22 cellular contexts compared by ENCODE assay signal in the genomic region with DNA sequence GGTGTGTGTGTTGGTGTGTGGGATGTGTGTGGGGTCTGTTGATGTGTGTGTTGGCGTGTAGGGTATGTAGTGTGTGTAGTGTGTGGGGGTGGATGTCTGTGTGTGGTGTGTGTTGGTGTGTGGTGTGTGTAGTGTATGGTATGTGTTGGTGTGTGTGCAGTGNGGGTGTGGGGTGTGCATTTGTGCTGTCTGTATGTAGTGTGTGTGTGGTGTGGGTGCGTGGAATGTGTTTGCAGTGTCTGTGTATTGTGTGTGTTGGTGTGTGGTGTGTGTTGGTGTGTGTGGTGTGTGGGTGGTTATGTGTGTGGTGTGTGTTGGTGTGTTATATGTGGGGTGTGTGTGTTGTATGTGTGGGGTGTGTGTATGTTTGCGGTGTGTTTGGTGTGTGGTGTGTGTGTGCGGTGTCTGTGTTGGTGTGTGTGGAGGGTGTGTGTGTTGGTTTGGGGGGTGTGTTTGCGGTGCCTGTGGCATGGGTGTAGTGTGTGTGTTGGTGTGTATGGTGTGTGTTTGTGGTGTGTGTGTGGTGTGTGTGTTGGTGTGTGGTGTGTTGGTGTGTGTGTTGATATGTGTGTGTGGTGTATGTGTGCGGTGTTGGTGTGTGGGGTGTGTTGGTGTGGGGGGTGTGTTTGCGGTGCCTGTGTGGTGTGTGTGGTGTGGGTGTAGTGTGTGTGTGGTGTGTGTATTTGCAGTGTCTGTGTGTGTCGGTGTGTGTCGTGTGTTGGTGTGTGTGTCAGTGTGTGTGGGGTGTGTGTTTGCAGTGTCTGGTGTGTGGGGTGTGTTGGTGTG. TPM values are rescaled to one million over a fixed set of nuclear protein-coding genes. Genes with fewer than 3 reads are reported as not detected.
DNase-seq lines count a peak whose midpoint lies in the region; ATAC-seq, FAIRE-seq and TF ChIP-seq lines count a peak whose summit lies in the region.
"Had no signal": no experiment of that assay in that cellular context is flagged by ENCODE, and none has a peak within 500 bp of the region (broad histone marks: within the 10 kb centered on the region; RNA-seq: fewer than 3 reads in every experiment).

No MANE protein-coding gene starts in this region.

- no peaks in the 10 kb centered on the region for H3K9me2 ChIP-seq in hepatocyte (replicated peaks; ENCODE audit: insufficient read depth)

- peaks cover 28 to 41% (median 31%) of the 10 kb centered on the region in 4 donors for H3K4me1 Mint-ChIP-seq in naive thymus-derived CD8-positive, alpha-beta T cell

- FAIRE-seq in small intestine (lab: Jason Lieb, UNC): no peak
- FAIRE-seq: islet of Langerhans had no signal

- H3K4me1 ChIP-seq in RWPE2 (ENCODE audit: insufficient read depth, poor library complexity, severe bottlenecking) (peaks cover 27% of the 10 kb centered on the region), hepatocyte (ENCODE audit: insufficient read depth) (peaks cover 29% of the 10 kb centered on the region), small intestine (ENCODE audit: control insufficient read depth in 2 of 2, insufficient read depth in 1 of 2, low read depth in 1 of 2, low read length in 1 of 2) (peaks cover 2 to 21% of the 10 kb centered on the region in 2 donors)

- no peaks in the 10 kb centered on the region for H3K27me3 ChIP-seq in RWPE2 (ENCODE audit: insufficient read depth, poor library complexity, severe bottlenecking)
- H3K27me3 ChIP-seq in hepatocyte: no peaks in the 10 kb centered on the region
- no peaks in the 10 kb centered on the region for H3K27me3 ChIP-seq in small intestine (ENCODE audit: control insufficient read depth in 2 of 2, insufficient read depth in 2 of 2, low read length in 2 of 2)
- H3K27me3 ChIP-seq: dorsolateral prefrontal cortex, foreskin keratinocyte, SJCRH30 had no signal

- no peak for TF ChIP-seq CTCF in C4-2B (conservative IDR thresholded peaks at IDR 0.05)
- no peak for TF ChIP-seq CTCF in RWPE2 (IDR thresholded peaks at IDR 0.05; ENCODE audit: poor library complexity, severe bottlenecking)
- TF ChIP-seq CTCF in hepatocyte (IDR thresholded peaks at IDR 0.05; ENCODE audit: poor library complexity): no peak

- H3K4me2 ChIP-seq in hepatocyte: no peak overlapping the region

- H3K36me3 ChIP-seq in RWPE2 (ENCODE audit: low read depth) (peaks cover 17% of the 10 kb centered on the region; the same call in 1 of the 2 replicates), hepatocyte (replicated peaks; ENCODE audit: insufficient read depth, low read depth) (no peaks in the 10 kb centered on the region), small intestine (ENCODE audit: control insufficient read depth in 2 of 2, insufficient read depth in 2 of 2, low read length in 2 of 2) (no peaks in the 10 kb centered on the region)

- H3K27me3 Mint-ChIP-seq in naive thymus-derived CD8-positive, alpha-beta T cell: no peaks in the 10 kb centered on the region

- H3K27ac Mint-ChIP-seq in naive thymus-derived CD8-positive, alpha-beta T cell: no peak overlapping the region
- H3K27ac Mint-ChIP-seq: activated naive CD4-positive, alpha-beta T cell treated with anti-CD3 and anti-CD28 coated beads for 36 hours had no signal

- H3K9me3 Mint-ChIP-seq in naive thymus-derived CD8-positive, alpha-beta T cell: no peaks in the 10 kb centered on the region
- H3K9me3 Mint-ChIP-seq: activated naive CD4-positive, alpha-beta T cell treated with anti-CD3 and anti-CD28 coated beads for 36 hours had no signal

- H3K79me2 ChIP-seq in hepatocyte: peaks cover 90% of the 10 kb centered on the region

- no peak overlapping the region for H3K4me3 Mint-ChIP-seq in naive thymus-derived CD8-positive, alpha-beta T cell
- H3K4me3 Mint-ChIP-seq: activated naive CD4-positive, alpha-beta T cell treated with anti-CD3 and anti-CD28 coated beads for 36 hours had no signal

- ATAC-seq in RWPE2 (ENCODE audit: low read depth): no peak
- ATAC-seq in naive thymus-derived CD8-positive, alpha-beta T cell: no peak
- ATAC-seq in GM18870 (IDR thresholded peaks at IDR 0.05; ENCODE audit: unreplicated experiment): no peak
- ATAC-seq: foreskin keratinocyte, mucosa of descending colon had no signal

- 88% methylated on average over 8 of the region's 9 CpGs for WGBS in hepatocyte (ENCODE audit: low lambda C conversion rate, missing lambda C conversion rate)
- 88 to 96% (median 91%) methylated on average over 9 of the region's 9 CpGs for WGBS in small intestine, 3 donors

- peaks cover 4% of the 10 kb centered on the region for H4K20me1 ChIP-seq in hepatocyte (ENCODE audit: insufficient read depth, poor library complexity, severe bottlenecking)

- H3K9me3 ChIP-seq in RWPE2 (ENCODE audit: severe bottlenecking) (no peaks in the 10 kb centered on the region), hepatocyte (ENCODE audit: low read depth) (no peaks in the 10 kb centered on the region), small intestine (ENCODE audit: control insufficient read depth, low read depth) (no peaks in the 10 kb centered on the region)
- H3K9me3 ChIP-seq: mucosa of descending colon, SJCRH30 had no signal

- H2AFZ ChIP-seq in hepatocyte: no peak overlapping the region

- no peak for DNase-seq in RWPE2 (ENCODE audit: low spot score)
- DNase-seq in hepatocyte (ENCODE audit: low spot score): no peak
- DNase-seq in small intestine: no peak
- DNase-seq in UCSD-AML1 (lab: John Stamatoyannopoulos, UW; ENCODE audit: unreplicated experiment): no peak
- DNase-seq in COLO668 (lab: John Stamatoyannopoulos, UW; ENCODE audit: unreplicated experiment): no peak
- DNase-seq in naive thymus-derived CD8-positive, alpha-beta T cell: no peak
- DNase-seq: activated CD4-positive, alpha-beta T cell treated with anti-CD3 and anti-CD28 coated beads for 4 hours; activated naive CD4-positive, alpha-beta T cell treated with anti-CD3 and anti-CD28 coated beads for 36 hours; activated T-cell treated with anti-CD3 and anti-CD28 coated beads, Interleukin-2, amount 50 U/mL, for 48 hours; anterior cingulate cortex; central memory CD4-positive, alpha-beta T cell; dorsolateral prefrontal cortex; foreskin keratinocyte; NCI-H1092 treated with DMSO at 0.1 percent for 48 hours; NCI-H2081; NCI-H345; OCI-M1; SJCRH30 had no signal

- peak overlapping the region; percentile 55 for H3K27ac ChIP-seq in C4-2B
- H3K27ac ChIP-seq in RWPE2 (ENCODE audit: poor library complexity, severe bottlenecking): peak overlapping the region; percentile 91
- peak overlapping the region; percentile 7 for H3K27ac ChIP-seq in hepatocyte
- H3K27ac ChIP-seq in small intestine (ENCODE audit: low read depth in 1 of 2, low read length in 1 of 2): peak overlapping the region; percentile 43 to 69
- H3K27ac ChIP-seq: foreskin keratinocyte, SJCRH30 had no signal

- peaks cover 0 to 15% (median 7%) of the 10 kb centered on the region in 3 donors for H3K36me3 Mint-ChIP-seq in naive thymus-derived CD8-positive, alpha-beta T cell

- POLR2A ChIA-PET in naive thymus-derived CD8-positive, alpha-beta T cell (lab: Charles Lee): interaction anchor here (1.9 to 9.3 kb wide), 3 partner anchors 9 to 15 kb away, joined by 15 to 249 read pairs (median 22); a partner anchor contains a TSS

- H3K4me3 ChIP-seq in RWPE2 (ENCODE audit: severe bottlenecking): no peak overlapping the region
- H3K4me3 ChIP-seq in hepatocyte: no peak overlapping the region
- H3K4me3 ChIP-seq in small intestine (ENCODE audit: low read depth in 1 of 2, low read length in 2 of 2): no peak overlapping the region
- H3K4me3 ChIP-seq: dorsolateral prefrontal cortex, mucosa of descending colon, SJCRH30 had no signal

RNA-seq across cellular contexts. Expression of a gene that starts 14.7 kb away (rescaled TPM):
- 5.6 and 11.5 TPM in 2 replicates for total RNA-seq in hepatocyte
- polyA plus RNA-seq in hepatocyte (33.1 and 39.4 TPM in 2 replicates), small intestine (10 to 100 TPM in 1 of 3 donors, 1 to 10 TPM in 2; 8.5 to 55.0 (median 8.6) TPM)
- total RNA-seq in naive thymus-derived CD8-positive, alpha-beta T cell: 100 to 1,000 TPM; 162 to 165 TPM
- 10 to 100 TPM; 17.3 to 43.3 (median 20.0) TPM for polyA plus RNA-seq in naive thymus-derived CD8-positive, alpha-beta T cell

Comparison
In these comparisons a context has a peak if more than half of its experiments do, and no peak if none do; other contexts are left out.
1. H3K27ac ChIP-seq: peak in every context shown above with its lines; median percentile 91 in RWPE2; 56 in small intestine; 55 in C4-2B; 7 in hepatocyte.